ENCODE assay signal across 1 cellular context in the genomic region with DNA sequence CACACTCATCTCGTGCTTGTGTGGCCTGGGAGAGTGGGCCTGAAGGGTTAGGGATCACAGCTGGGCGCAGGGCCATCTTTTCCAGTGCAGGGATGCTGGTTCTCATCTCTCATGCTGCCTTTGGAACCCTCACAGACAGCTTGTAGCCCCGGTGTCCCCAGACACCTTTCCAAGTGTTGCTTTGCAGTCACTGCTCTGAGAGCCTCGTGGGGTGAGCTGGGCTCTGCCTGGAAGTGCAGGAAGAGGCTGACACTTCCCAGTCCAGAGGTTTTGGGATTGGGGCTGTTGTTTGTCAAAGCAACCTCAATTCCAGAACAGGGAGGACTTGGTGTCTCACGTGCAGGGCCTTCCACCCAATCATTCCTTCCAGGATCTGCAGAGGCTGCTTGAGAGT.
TF ChIP-seq lines count a peak whose summit lies in the region.

No MANE protein-coding gene starts in this region.

TF ChIP-seq in GM12878, 131 proteins besides CTCF, POLR2A, EP300 and RAD21 (continued from another document):
- TF ChIP-seq MLLT1 (IDR thresholded peaks at IDR 0.05) (no peak), ETV6 (conservative IDR thresholded peaks at IDR 0.05 in 1 of 2, IDR thresholded peaks at IDR 0.05 in 1 of 2; ENCODE audit: borderline replicate concordance in 1 of 2, low read depth in 1 of 2) (0 out of 4 replicates have a peak, but pooled peaks of 1 of the 2 experiments have one; percentile 61)
TF ChIP-seq in GM12878: peak in this region for 2.
